Comparison of ENCODE assay signal across 1 cellular context in the genomic region with DNA sequence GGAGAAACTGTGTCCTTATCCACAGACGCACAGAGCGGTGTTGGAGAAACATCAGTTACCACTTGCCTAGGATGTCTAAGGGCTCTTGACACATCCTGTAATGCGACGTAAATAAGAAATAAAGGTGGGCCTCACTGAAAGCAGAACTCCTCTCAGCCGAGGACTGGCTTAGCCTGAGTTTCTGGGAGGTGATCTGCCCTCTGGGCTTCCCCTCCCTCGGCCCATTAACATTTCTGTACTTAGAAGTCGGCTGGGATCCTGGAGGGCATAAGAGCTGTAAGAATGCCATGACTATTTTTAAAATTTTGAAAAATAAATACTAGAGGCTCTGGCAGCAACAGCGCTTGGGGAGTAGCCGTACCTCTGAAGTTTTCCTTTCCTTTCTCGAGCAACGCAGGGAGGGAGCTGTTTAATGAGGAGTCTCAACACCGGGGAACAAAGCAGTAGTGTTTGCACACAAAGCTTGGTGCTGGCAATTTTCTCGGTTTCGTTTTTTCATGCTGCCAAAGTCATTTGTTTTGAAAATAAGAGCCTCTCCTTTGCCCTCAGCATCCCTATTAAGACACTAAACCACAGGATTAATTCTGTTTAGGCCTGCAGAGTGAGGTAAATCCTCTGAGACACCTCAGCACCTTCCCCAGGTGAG.
TF ChIP-seq lines count a peak whose summit lies in the region.

No MANE protein-coding gene starts in this region.

TF ChIP-seq in H1, 55 proteins besides CTCF, POLR2A, EP300 and RAD21:
- TF ChIP-seq POU5F1 (IDR thresholded peaks at IDR 0.05; ENCODE audit: low read depth, low read length) (no peak), CBX8 (IDR thresholded peaks at IDR 0.05; ENCODE audit: borderline replicate concordance, low read depth, low read length) (no peak), CREB1 (IDR thresholded peaks at IDR 0.05) (no peak), KDM4A (IDR thresholded peaks at IDR 0.05; ENCODE audit: low read depth, low read length, severe bottlenecking) (no peak), JUND (IDR thresholded peaks at IDR 0.05; ENCODE audit: low read length) (no peak), CHD1 (IDR thresholded peaks at IDR 0.05; ENCODE audit: low read depth, low read length) (no peak), NANOG (IDR thresholded peaks at IDR 0.05; ENCODE audit: insufficient read depth, low read depth, low read length, poor library complexity, severe bottlenecking) (no peak), CHD2 (IDR thresholded peaks at IDR 0.05; ENCODE audit: low read length) (no peak)
